ENCODE assay signal across 8 cellular contexts in genomic region chr17:4796550-4796915, GRCh38. TPM values are rescaled to one million over a fixed set of nuclear protein-coding genes. Genes with fewer than 3 reads are reported as not detected.
DNase-seq lines count a peak whose midpoint lies in the region; ATAC-seq and TF ChIP-seq lines count a peak whose summit lies in the region.

No MANE protein-coding gene starts in this region.

- TF ChIP-seq POLR2A in heart left ventricle (IDR thresholded peaks at IDR 0.05) (no peak), prostate gland (IDR thresholded peaks at IDR 0.05) (no peak)

- DNase-seq in ELR (ENCODE audit: low read depth) (peak; percentile 70), Karpas-422 (peak; percentile 75), heart left ventricle (peak in 1 of 5 donors; percentile 57), prostate gland (ENCODE audit: low spot score) (no peak), T-helper 9 cell (no peak), GDM1 (lab: John Stamatoyannopoulos, UW) (no peak)

- intact Hi-C loops in heart left ventricle (cut with DNase I) (loop anchor here in 2 of 10 donors (5.0 kb wide), 2 partner anchors 36 to 41 kb away; partner anchors contain the start of gene MINK1 (in 1 of the 2)), prostate gland (cut with DNase I) (no loop called here)

- H3K9ac ChIP-seq in Karpas-422 (ENCODE audit: low read length): peak overlapping the region; percentile 89

- no peaks in the 10 kb centered on the region for H3K27me3 Mint-ChIP-seq in activated T-helper 17 cell treated with anti-CD3 and anti-CD28 coated beads, Interleukin-2, amount 50 U/mL, for 72 hours

- peaks cover 17% of the 10 kb centered on the region for H3K79me2 ChIP-seq in Karpas-422 (ENCODE audit: low read length)

- 0 to 2% (median 1%) methylated on average over 7 of the region's 7 CpGs for WGBS in heart left ventricle, 4 donors
- under 1% methylated on average over 7 of the region's 7 CpGs for WGBS in prostate gland

- H3K27ac Mint-ChIP-seq in activated T-helper 17 cell treated with anti-CD3 and anti-CD28 coated beads, Interleukin-2, amount 50 U/mL, for 72 hours: peak overlapping the region; percentile 99

- peak overlapping the region; percentile 77 for H3K4me2 ChIP-seq in Karpas-422 (ENCODE audit: low read depth, low read length, poor library complexity, severe bottlenecking)

- H3K36me3 ChIP-seq in Karpas-422 (ENCODE audit: insufficient read depth, low read length): peaks cover 12% of the 10 kb centered on the region
- peaks cover 0 to 26% (median 23%) of the 10 kb centered on the region in 9 donors for H3K36me3 ChIP-seq in heart left ventricle
- H3K36me3 ChIP-seq in prostate gland: peaks cover 3 to 8% of the 10 kb centered on the region in 2 donors

- H3K4me1 ChIP-seq in Karpas-422 (ENCODE audit: low read length) (peaks cover 12% of the 10 kb centered on the region), heart left ventricle (peaks cover 0 to 16% (median 7%) of the 10 kb centered on the region in 12 donors), prostate gland (replicated peaks) (peaks cover 3% of the 10 kb centered on the region)

- TF ChIP-seq CTCF in heart left ventricle (IDR thresholded peaks at IDR 0.05) (no peak), prostate gland (IDR thresholded peaks at IDR 0.05) (no peak)

- H3K36me3 Mint-ChIP-seq in activated T-helper 17 cell treated with anti-CD3 and anti-CD28 coated beads, Interleukin-2, amount 50 U/mL, for 72 hours (ENCODE audit: low read depth): peaks cover 32% of the 10 kb centered on the region

- H3K4me1 Mint-ChIP-seq in activated T-helper 17 cell treated with anti-CD3 and anti-CD28 coated beads, Interleukin-2, amount 50 U/mL, for 72 hours: peaks cover 22% of the 10 kb centered on the region

- no peaks in the 10 kb centered on the region for H3K9me3 Mint-ChIP-seq in activated T-helper 17 cell treated with anti-CD3 and anti-CD28 coated beads, Interleukin-2, amount 50 U/mL, for 72 hours

- H3K27ac ChIP-seq in Karpas-422 (ENCODE audit: low read length) (peak overlapping the region; percentile 54; the same call in 1 of the 2 replicates), heart left ventricle (peak overlapping the region; percentile 3 to 89 (median 80)), prostate gland (peak overlapping the region; percentile 65 to 66)

- peak overlapping the region; percentile 69 for H2AFZ ChIP-seq in Karpas-422 (ENCODE audit: low read length)

- H3K4me3 ChIP-seq in Karpas-422 (ENCODE audit: low read length): peak overlapping the region; percentile 95
- peak overlapping the region; percentile 38 to 99 (median 78) for H3K4me3 ChIP-seq in heart left ventricle
- H3K4me3 ChIP-seq in prostate gland: peak overlapping the region; percentile 59 to 67

- no peak for ATAC-seq in activated T-helper 17 cell treated with anti-CD3 and anti-CD28 coated beads, Interleukin-2, amount 50 U/mL, for 72 hours (replicated peaks)
- peak in 2 of 4 donors; percentile 36 to 66 for ATAC-seq in heart left ventricle
- ATAC-seq in HG03196 (IDR thresholded peaks at IDR 0.05; ENCODE audit: unreplicated experiment): no peak

- no peaks in the 10 kb centered on the region for H3K9me3 ChIP-seq in Karpas-422 (ENCODE audit: low read length)
- no peaks in the 10 kb centered on the region for H3K9me3 ChIP-seq in heart left ventricle
- no peaks in the 10 kb centered on the region for H3K9me3 ChIP-seq in prostate gland

- H3K4me3 Mint-ChIP-seq in activated T-helper 17 cell treated with anti-CD3 and anti-CD28 coated beads, Interleukin-2, amount 50 U/mL, for 72 hours: peak overlapping the region; percentile 98

- no peaks in the 10 kb centered on the region for H4K20me1 ChIP-seq in Karpas-422 (ENCODE audit: insufficient read depth, low read depth, low read length)

- no peaks in the 10 kb centered on the region for H3K27me3 ChIP-seq in Karpas-422 (ENCODE audit: low read length)
- no peaks in the 10 kb centered on the region for H3K27me3 ChIP-seq in heart left ventricle
- no peaks in the 10 kb centered on the region for H3K27me3 ChIP-seq in prostate gland (replicated peaks; ENCODE audit: insufficient read depth)

- H3K9me2 ChIP-seq in Karpas-422 (replicated peaks; ENCODE audit: insufficient read depth, low read length): no peaks in the 10 kb centered on the region

RNA-seq across cellular contexts. Expression of gene PSMB6, which starts 0.6 kb away (rescaled TPM):
- total RNA-seq in Karpas-422 (2014; rRNA removed; shearing (Covaris generic); ENCODE audit: low replicate concordance): 118 and 168 TPM in 2 replicates
- total RNA-seq in activated T-helper 17 cell treated with anti-CD3 and anti-CD28 coated beads, Interleukin-2, amount 50 U/mL, for 72 hours: 100 to 1,000 TPM in 1 of 2 donors, 10 to 100 TPM in 1; 91.0 to 169 TPM
- total RNA-seq in heart left ventricle (100 to 1,000 TPM; 143 to 320 (median 182) TPM), prostate gland (100 to 1,000 TPM; 152 to 183 TPM)
- 100 to 1,000 TPM; 263 to 320 TPM for polyA plus RNA-seq in heart left ventricle

RNA-seq across cellular contexts. Expression of gene GLTPD2, which starts 7.8 kb away (rescaled TPM):
- total RNA-seq in Karpas-422 (2014; rRNA removed; shearing (Covaris generic); ENCODE audit: low replicate concordance): not detected in 2 replicates
- total RNA-seq in activated T-helper 17 cell treated with anti-CD3 and anti-CD28 coated beads, Interleukin-2, amount 50 U/mL, for 72 hours: not detected
- not detected for total RNA-seq in heart left ventricle
- polyA plus RNA-seq in heart left ventricle: not detected
- total RNA-seq in prostate gland: not detected

RNA-seq across cellular contexts. Expression of gene VMO1, which starts 10.4 kb away (rescaled TPM):
- not detected in 2 replicates for total RNA-seq in Karpas-422 (2014; rRNA removed; shearing (Covaris generic); ENCODE audit: low replicate concordance)
- not detected for total RNA-seq in activated T-helper 17 cell treated with anti-CD3 and anti-CD28 coated beads, Interleukin-2, amount 50 U/mL, for 72 hours
- total RNA-seq in heart left ventricle (1 to 10 TPM in 4 of 9 donors, under 1 TPM in 2, not detected in 3; 0.48 to 1.9 (median 1.1) TPM), prostate gland (1 to 10 TPM in 1 of 2 donors, not detected in 1; 2.6 TPM)
- 1 to 10 TPM in 1 of 2 donors, not detected in 1; 1.4 TPM for polyA plus RNA-seq in heart left ventricle

RNA-seq across cellular contexts. Expression of gene PLD2, which starts 10.4 kb away (rescaled TPM):
- total RNA-seq in Karpas-422 (2014; rRNA removed; shearing (Covaris generic); ENCODE audit: low replicate concordance): 13.1 and 23.3 TPM in 2 replicates
- 10 to 100 TPM; 23.3 to 35.0 TPM for total RNA-seq in activated T-helper 17 cell treated with anti-CD3 and anti-CD28 coated beads, Interleukin-2, amount 50 U/mL, for 72 hours
- total RNA-seq in heart left ventricle: 10 to 100 TPM in 2 of 9 donors, 1 to 10 TPM in 7; 5.5 to 17.9 (median 8.5) TPM
- polyA plus RNA-seq in heart left ventricle: 1 to 10 TPM; 5.3 to 8.6 TPM
- 10 to 100 TPM; 25.7 to 29.5 TPM for total RNA-seq in prostate gland

Comparison
In these comparisons a context has a peak if more than half of its experiments do, and no peak if none do; other contexts are left out.
1. DNase-seq: peak in ELR (single experiment) and Karpas-422 (single experiment); none in prostate gland (single experiment), T-helper 9 cell (single experiment) and GDM1 (single experiment).
2. Peak in every context shown above with its lines, with median percentiles within 50 percentile points of each other: H3K27ac ChIP-seq and H3K4me3 ChIP-seq.